1 cellular context compared by ENCODE assay signal in the genomic region with DNA sequence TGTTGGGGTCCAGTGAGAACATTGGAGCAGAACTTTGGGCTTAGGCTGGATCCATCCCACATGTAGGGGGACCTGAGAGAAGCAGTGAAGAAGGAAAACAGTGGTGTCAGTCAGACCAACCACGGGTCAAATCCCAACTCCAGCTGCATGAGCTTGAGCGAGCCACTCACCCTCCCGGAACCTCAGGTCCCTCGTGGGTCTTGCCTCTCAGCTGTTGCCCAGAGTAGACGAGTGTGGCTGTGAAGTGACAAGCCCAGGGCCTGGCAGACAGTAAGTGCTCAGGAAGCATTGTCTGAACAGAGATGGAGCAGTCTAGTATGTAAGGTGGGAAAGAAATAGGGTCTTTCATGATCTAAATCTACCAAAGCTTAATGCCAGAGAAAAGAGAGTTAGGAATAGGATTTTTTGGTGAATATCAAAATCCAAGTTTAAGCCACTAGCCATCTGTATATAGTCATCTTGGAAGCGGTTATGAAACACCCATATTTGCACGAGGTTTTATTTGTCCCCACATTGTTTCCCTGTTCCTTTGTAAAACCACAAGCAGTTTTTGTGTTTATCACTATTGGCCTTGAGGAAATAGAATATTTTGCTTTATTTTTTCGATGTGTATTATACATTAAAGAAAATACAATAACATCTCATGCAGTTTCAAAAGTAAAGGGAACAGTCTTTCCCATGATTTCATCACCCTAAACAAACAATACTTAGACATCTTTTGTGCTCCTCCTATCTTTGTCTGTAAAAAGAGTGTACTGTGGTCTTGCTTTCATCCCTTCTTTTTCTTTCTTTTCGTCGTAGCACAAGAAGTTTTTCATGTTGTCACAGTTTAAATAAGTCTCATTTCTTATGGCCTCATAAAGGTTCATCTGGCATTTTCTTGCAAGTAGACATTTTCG.
A peak's percentile ranks its signal among the peaks of the same experiment; 100 is the strongest.
TF ChIP-seq lines count a peak whose summit lies in the region.

No MANE protein-coding gene starts in this region.

TF ChIP-seq in K562, 482 proteins besides CTCF, POLR2A, EP300 and RAD21 (continued from another document):
- TF ChIP-seq, protein P1, sequence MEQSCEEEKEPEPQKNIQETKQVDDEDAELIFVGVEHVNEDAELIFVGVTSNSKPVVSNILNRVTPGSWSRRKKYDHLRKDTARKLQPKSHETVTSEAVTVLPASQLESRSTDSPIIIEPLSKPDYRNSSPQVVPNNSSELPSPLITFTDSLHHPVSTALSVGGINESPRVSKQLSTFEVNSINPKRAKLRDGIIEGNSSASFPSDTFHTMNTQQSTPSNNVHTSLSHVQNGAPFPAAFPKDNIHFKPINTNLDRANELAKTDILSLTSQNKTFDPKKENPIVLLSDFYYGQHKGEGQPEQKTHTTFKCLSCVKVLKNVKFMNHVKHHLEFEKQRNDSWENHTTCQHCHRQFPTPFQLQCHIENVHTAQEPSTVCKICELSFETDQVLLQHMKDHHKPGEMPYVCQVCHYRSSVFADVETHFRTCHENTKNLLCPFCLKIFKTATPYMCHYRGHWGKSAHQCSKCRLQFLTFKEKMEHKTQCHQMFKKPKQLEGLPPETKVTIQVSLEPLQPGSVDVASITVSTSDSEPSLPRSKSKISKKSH (CRISPR knock-in tag; IDR thresholded peaks at IDR 0.05), result no peak
- TF ChIP-seq SMARCA4 (IDR thresholded peaks at IDR 0.05), result peak; percentile 66; the same call in 1 of the 2 replicates
- TF ChIP-seq JUND (IDR thresholded peaks at IDR 0.05; ENCODE audit: borderline replicate concordance, low read depth, low read length), result peak; percentile 50; the same call in 1 of the 2 replicates
- TF ChIP-seq JUND (tag; IDR thresholded peaks at IDR 0.05; ENCODE audit: borderline replicate concordance, low read depth, low read length), result peak; percentile 31; the same call in 1 of the 3 replicates
- 0 out of 2 replicates have a peak, but pooled peaks have one; percentile 12 for TF ChIP-seq KLF13 (tag; IDR thresholded peaks at IDR 0.05; ENCODE audit: borderline replicate concordance, low read depth)
- no peak for TF ChIP-seq NFXL1 (CRISPR knock-in tag; IDR thresholded peaks at IDR 0.05)
- TF ChIP-seq ELF4 (CRISPR knock-in tag; IDR thresholded peaks at IDR 0.05), result no peak
- no peak for TF ChIP-seq PML (IDR thresholded peaks at IDR 0.05; ENCODE audit: low read length)
- TF ChIP-seq THRA (IDR thresholded peaks at IDR 0.05), result no peak
- no peak for TF ChIP-seq U2AF2 (optimal IDR thresholded peaks at IDR 0.05; ENCODE audit: low read depth, low read length)
- TF ChIP-seq ERF (CRISPR knock-in tag; IDR thresholded peaks at IDR 0.05), result no peak
- no peak for TF ChIP-seq MTF1 (CRISPR knock-in tag; IDR thresholded peaks at IDR 0.05; ENCODE audit: borderline replicate concordance)
- TF ChIP-seq MTA3 (IDR thresholded peaks at IDR 0.05; ENCODE audit: borderline replicate concordance), result no peak
- TF ChIP-seq NELFE (IDR thresholded peaks at IDR 0.05; ENCODE audit: insufficient read depth, insufficient read length), result no peak
- TF ChIP-seq ZNF175 (CRISPR knock-in tag; IDR thresholded peaks at IDR 0.05; ENCODE audit: low read depth), result peak; percentile 93; the same call in 1 of the 2 replicates
- no peak for TF ChIP-seq ZNF12 (CRISPR knock-in tag; IDR thresholded peaks at IDR 0.05)
- no peak for TF ChIP-seq KDM5B (IDR thresholded peaks at IDR 0.05; ENCODE audit: insufficient replicate concordance, low read depth, low read length)
- no peak; the same call in 1 of the 2 replicates for TF ChIP-seq SMARCE1 (IDR thresholded peaks at IDR 0.05)
- peak; percentile 65 for TF ChIP-seq CEBPB (tag; IDR thresholded peaks at IDR 0.05)
- TF ChIP-seq, protein P2, sequence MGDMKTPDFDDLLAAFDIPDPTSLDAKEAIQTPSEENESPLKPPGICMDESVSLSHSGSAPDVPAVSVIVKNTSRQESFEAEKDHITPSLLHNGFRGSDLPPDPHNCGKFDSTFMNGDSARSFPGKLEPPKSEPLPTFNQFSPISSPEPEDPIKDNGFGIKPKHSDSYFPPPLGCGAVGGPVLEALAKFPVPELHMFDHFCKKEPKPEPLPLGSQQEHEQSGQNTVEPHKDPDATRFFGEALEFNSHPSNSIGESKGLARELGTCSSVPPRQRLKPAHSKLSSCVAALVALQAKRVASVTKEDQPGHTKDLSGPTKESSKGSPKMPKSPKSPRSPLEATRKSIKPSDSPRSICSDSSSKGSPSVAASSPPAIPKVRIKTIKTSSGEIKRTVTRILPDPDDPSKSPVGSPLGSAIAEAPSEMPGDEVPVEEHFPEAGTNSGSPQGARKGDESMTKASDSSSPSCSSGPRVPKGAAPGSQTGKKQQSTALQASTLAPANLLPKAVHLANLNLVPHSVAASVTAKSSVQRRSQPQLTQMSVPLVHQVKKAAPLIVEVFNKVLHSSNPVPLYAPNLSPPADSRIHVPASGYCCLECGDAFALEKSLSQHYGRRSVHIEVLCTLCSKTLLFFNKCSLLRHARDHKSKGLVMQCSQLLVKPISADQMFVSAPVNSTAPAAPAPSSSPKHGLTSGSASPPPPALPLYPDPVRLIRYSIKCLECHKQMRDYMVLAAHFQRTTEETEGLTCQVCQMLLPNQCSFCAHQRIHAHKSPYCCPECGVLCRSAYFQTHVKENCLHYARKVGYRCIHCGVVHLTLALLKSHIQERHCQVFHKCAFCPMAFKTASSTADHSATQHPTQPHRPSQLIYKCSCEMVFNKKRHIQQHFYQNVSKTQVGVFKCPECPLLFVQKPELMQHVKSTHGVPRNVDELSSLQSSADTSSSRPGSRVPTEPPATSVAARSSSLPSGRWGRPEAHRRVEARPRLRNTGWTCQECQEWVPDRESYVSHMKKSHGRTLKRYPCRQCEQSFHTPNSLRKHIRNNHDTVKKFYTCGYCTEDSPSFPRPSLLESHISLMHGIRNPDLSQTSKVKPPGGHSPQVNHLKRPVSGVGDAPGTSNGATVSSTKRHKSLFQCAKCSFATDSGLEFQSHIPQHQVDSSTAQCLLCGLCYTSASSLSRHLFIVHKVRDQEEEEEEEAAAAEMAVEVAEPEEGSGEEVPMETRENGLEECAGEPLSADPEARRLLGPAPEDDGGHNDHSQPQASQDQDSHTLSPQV (IDR thresholded peaks at IDR 0.05), result peak; percentile 46; the same call in 1 of the 2 replicates
- TF ChIP-seq, protein P3, sequence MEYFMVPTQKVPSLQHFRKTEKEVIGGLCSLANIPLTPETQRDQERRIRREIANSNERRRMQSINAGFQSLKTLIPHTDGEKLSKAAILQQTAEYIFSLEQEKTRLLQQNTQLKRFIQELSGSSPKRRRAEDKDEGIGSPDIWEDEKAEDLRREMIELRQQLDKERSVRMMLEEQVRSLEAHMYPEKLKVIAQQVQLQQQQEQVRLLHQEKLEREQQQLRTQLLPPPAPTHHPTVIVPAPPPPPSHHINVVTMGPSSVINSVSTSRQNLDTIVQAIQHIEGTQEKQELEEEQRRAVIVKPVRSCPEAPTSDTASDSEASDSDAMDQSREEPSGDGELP (CRISPR knock-in tag; IDR thresholded peaks at IDR 0.05; ENCODE audit: borderline replicate concordance), result no peak
- no peak for TF ChIP-seq RBM25 (IDR thresholded peaks at IDR 0.05; ENCODE audit: low read depth, low read length, severe bottlenecking)
- no peak for TF ChIP-seq XRCC3 (IDR thresholded peaks at IDR 0.05)
- no peak; the same call in 1 of the 2 replicates for TF ChIP-seq ZNF165 (CRISPR knock-in tag; IDR thresholded peaks at IDR 0.05; ENCODE audit: borderline replicate concordance)
- no peak for TF ChIP-seq CREBBP (IDR thresholded peaks at IDR 0.05; ENCODE audit: low read depth, low read length)
- no peak for TF ChIP-seq NEUROD1 (IDR thresholded peaks at IDR 0.05; ENCODE audit: borderline replicate concordance, low read depth, low read length, partially characterized antibody)
- TF ChIP-seq ZNF239 (CRISPR knock-in tag; IDR thresholded peaks at IDR 0.05), result no peak; the same call in 1 of the 2 replicates
- TF ChIP-seq ZNF766 (CRISPR knock-in tag; conservative IDR thresholded peaks at IDR 0.05), result peak; percentile 52; the same call in 1 of the 2 replicates
- TF ChIP-seq DACH1 (IDR thresholded peaks at IDR 0.05; ENCODE audit: partially characterized antibody), result no peak
- TF ChIP-seq GATA2 (CRISPR knock-in tag; IDR thresholded peaks at IDR 0.05), result no peak
- TF ChIP-seq ZNF583 (CRISPR knock-in tag; IDR thresholded peaks at IDR 0.05), result no peak
- TF ChIP-seq ZNF584 (CRISPR knock-in tag; IDR thresholded peaks at IDR 0.05; ENCODE audit: low read depth), result peak; percentile 90
- no peak for TF ChIP-seq TAF9B (IDR thresholded peaks at IDR 0.05; ENCODE audit: partially characterized antibody)
- TF ChIP-seq BRD9 (IDR thresholded peaks at IDR 0.05; ENCODE audit: low read depth, partially characterized antibody), result peak; percentile 83
- TF ChIP-seq WHSC1 (IDR thresholded peaks at IDR 0.05; ENCODE audit: low read length), result peak; percentile 82
- no peak for TF ChIP-seq TCF7L2 (IDR thresholded peaks at IDR 0.05; ENCODE audit: low read depth, low read length)
- no peak for TF ChIP-seq ZNF324 (CRISPR knock-in tag; IDR thresholded peaks at IDR 0.05)
- no peak for TF ChIP-seq XRCC4 (IDR thresholded peaks at IDR 0.05; ENCODE audit: extremely low read depth, insufficient read depth, insufficient read length)
- no peak for TF ChIP-seq ZNF134 (CRISPR knock-in tag; conservative IDR thresholded peaks at IDR 0.05)
- TF ChIP-seq, protein P4, sequence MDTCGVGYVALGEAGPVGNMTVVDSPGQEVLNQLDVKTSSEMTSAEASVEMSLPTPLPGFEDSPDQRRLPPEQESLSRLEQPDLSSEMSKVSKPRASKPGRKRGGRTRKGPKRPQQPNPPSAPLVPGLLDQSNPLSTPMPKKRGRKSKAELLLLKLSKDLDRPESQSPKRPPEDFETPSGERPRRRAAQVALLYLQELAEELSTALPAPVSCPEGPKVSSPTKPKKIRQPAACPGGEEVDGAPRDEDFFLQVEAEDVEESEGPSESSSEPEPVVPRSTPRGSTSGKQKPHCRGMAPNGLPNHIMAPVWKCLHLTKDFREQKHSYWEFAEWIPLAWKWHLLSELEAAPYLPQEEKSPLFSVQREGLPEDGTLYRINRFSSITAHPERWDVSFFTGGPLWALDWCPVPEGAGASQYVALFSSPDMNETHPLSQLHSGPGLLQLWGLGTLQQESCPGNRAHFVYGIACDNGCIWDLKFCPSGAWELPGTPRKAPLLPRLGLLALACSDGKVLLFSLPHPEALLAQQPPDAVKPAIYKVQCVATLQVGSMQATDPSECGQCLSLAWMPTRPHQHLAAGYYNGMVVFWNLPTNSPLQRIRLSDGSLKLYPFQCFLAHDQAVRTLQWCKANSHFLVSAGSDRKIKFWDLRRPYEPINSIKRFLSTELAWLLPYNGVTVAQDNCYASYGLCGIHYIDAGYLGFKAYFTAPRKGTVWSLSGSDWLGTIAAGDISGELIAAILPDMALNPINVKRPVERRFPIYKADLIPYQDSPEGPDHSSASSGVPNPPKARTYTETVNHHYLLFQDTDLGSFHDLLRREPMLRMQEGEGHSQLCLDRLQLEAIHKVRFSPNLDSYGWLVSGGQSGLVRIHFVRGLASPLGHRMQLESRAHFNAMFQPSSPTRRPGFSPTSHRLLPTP (IDR thresholded peaks at IDR 0.05; ENCODE audit: borderline replicate concordance, extremely low read depth, insufficient read length), result no peak
- no peak for TF ChIP-seq SETDB1 (IDR thresholded peaks at IDR 0.05; ENCODE audit: low read length)
- no peak for TF ChIP-seq SLC30A9 (CRISPR knock-in tag; IDR thresholded peaks at IDR 0.05)
- no peak for TF ChIP-seq LARP7 (IDR thresholded peaks at IDR 0.05)
- TF ChIP-seq FOXJ3 (CRISPR knock-in tag; IDR thresholded peaks at IDR 0.05), result no peak
- TF ChIP-seq ZFP1 (CRISPR knock-in tag; IDR thresholded peaks at IDR 0.05), result no peak
- TF ChIP-seq, protein P5, sequence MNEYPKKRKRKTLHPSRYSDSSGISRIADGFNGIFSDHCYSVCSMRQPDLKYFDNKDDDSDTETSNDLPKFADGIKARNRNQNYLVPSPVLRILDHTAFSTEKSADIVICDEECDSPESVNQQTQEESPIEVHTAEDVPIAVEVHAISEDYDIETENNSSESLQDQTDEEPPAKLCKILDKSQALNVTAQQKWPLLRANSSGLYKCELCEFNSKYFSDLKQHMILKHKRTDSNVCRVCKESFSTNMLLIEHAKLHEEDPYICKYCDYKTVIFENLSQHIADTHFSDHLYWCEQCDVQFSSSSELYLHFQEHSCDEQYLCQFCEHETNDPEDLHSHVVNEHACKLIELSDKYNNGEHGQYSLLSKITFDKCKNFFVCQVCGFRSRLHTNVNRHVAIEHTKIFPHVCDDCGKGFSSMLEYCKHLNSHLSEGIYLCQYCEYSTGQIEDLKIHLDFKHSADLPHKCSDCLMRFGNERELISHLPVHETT (CRISPR knock-in tag; conservative IDR thresholded peaks at IDR 0.05 in 1 of 2, IDR thresholded peaks at IDR 0.05 in 1 of 2), result no peak
- no peak for TF ChIP-seq ZNF347 (CRISPR knock-in tag; IDR thresholded peaks at IDR 0.05; ENCODE audit: low read depth)
- peak; percentile 59; the same call in 1 of the 2 replicates for TF ChIP-seq SMAD4 (CRISPR knock-in tag; conservative IDR thresholded peaks at IDR 0.05)
- TF ChIP-seq TRIM24 (IDR thresholded peaks at IDR 0.05), result peak; percentile 76 to 92; a peak in 2 of 4 replicates
- TF ChIP-seq, protein P6, sequence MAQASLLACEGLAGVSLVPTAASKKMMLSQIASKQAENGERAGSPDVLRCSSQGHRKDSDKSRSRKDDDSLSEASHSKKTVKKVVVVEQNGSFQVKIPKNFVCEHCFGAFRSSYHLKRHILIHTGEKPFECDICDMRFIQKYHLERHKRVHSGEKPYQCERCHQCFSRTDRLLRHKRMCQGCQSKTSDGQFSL (CRISPR knock-in tag; IDR thresholded peaks at IDR 0.05), result no peak
- TF ChIP-seq, protein P6 (tag; IDR thresholded peaks at IDR 0.05), result 0 out of 4 replicates have a peak, but pooled peaks of 1 of the 2 experiments have one; percentile 45
- no peak for TF ChIP-seq MCM3 (IDR thresholded peaks at IDR 0.05)
- TF ChIP-seq PHTF2 (CRISPR knock-in tag; IDR thresholded peaks at IDR 0.05), result no peak
- TF ChIP-seq CHCHD3 (CRISPR knock-in tag; IDR thresholded peaks at IDR 0.05), result no peak
- peak; percentile 53; the same call in 1 of the 2 replicates for TF ChIP-seq C11orf30 (IDR thresholded peaks at IDR 0.05; ENCODE audit: low read depth)
- TF ChIP-seq U2AF1 (optimal IDR thresholded peaks at IDR 0.05; ENCODE audit: low read depth, low read length), result no peak
- peak; percentile 31; the same call in 1 of the 2 replicates for TF ChIP-seq L3MBTL2 (IDR thresholded peaks at IDR 0.05)
- no peak for TF ChIP-seq ZNF507 (tag; conservative IDR thresholded peaks at IDR 0.05)
- no peak for TF ChIP-seq GTF2E2 (tag; IDR thresholded peaks at IDR 0.05)
- no peak for TF ChIP-seq KAT2B (IDR thresholded peaks at IDR 0.05; ENCODE audit: low read depth, low read length)
